2 cellular contexts compared by ENCODE assay signal in genomic region chr6:83114164-83114563, GRCh38.
TF ChIP-seq lines count a peak whose summit lies in the region.

No MANE protein-coding gene starts in this region.

TF ChIP-seq in liver, 16 proteins besides CTCF, POLR2A, EP300 and RAD21:
- no peak for TF ChIP-seq SP1 (IDR thresholded peaks at IDR 0.05)
- TF ChIP-seq NR2F2 (IDR thresholded peaks at IDR 0.05): no peak
- TF ChIP-seq HNF4G (IDR thresholded peaks at IDR 0.05): no peak
- no peak for TF ChIP-seq TAF1 (conservative IDR thresholded peaks at IDR 0.05)
- TF ChIP-seq GABPA (IDR thresholded peaks at IDR 0.05 in 1 of 2, conservative IDR thresholded peaks at IDR 0.05 in 1 of 2): no peak
- peak; percentile 62 to 66 for TF ChIP-seq HNF4A (conservative IDR thresholded peaks at IDR 0.05)
- no peak for TF ChIP-seq ATF3 (IDR thresholded peaks at IDR 0.05)
- no peak for TF ChIP-seq FOXA1 (IDR thresholded peaks at IDR 0.05)
- no peak for TF ChIP-seq FOXA2 (IDR thresholded peaks at IDR 0.05)
TF ChIP-seq in liver: peak in this region for 1.

TF ChIP-seq in HepG2, 621 proteins besides CTCF, POLR2A, EP300 and RAD21:
- no peak for TF ChIP-seq RERE (CRISPR knock-in tag; IDR thresholded peaks at IDR 0.05; ENCODE audit: low read depth)
- no peak for TF ChIP-seq KDM1A (CRISPR knock-in tag; IDR thresholded peaks at IDR 0.05)
- no peak for TF ChIP-seq CENPBD1 (CRISPR knock-in tag; IDR thresholded peaks at IDR 0.05; ENCODE audit: borderline replicate concordance, low read depth)
- no peak for TF ChIP-seq LRRFIP1 (CRISPR knock-in tag; conservative IDR thresholded peaks at IDR 0.05)
- no peak for TF ChIP-seq ZFP91 (CRISPR knock-in tag; IDR thresholded peaks at IDR 0.05; ENCODE audit: borderline replicate concordance)
- TF ChIP-seq ZNF772 (CRISPR knock-in tag; IDR thresholded peaks at IDR 0.05): no peak
- TF ChIP-seq NCOA1 (CRISPR knock-in tag; IDR thresholded peaks at IDR 0.05): no peak
- no peak for TF ChIP-seq KLF6 (CRISPR knock-in tag; IDR thresholded peaks at IDR 0.05)
- no peak for TF ChIP-seq SIX4 (CRISPR knock-in tag; IDR thresholded peaks at IDR 0.05)
- TF ChIP-seq ZNF564 (CRISPR knock-in tag; IDR thresholded peaks at IDR 0.05): no peak
- TF ChIP-seq ZZZ3 (CRISPR knock-in tag; IDR thresholded peaks at IDR 0.05; ENCODE audit: borderline replicate concordance): no peak
- TF ChIP-seq PRPF4 (IDR thresholded peaks at IDR 0.05; ENCODE audit: low read depth, low read length, poor library complexity, severe bottlenecking): no peak
- TF ChIP-seq JARID2 (CRISPR knock-in tag; IDR thresholded peaks at IDR 0.05; ENCODE audit: insufficient replicate concordance): no peak
- TF ChIP-seq SP5 (CRISPR knock-in tag; IDR thresholded peaks at IDR 0.05; ENCODE audit: borderline replicate concordance, low read depth): no peak
- no peak for TF ChIP-seq ZBTB26 (CRISPR knock-in tag; IDR thresholded peaks at IDR 0.05; ENCODE audit: borderline replicate concordance)
- TF ChIP-seq GZF1 (CRISPR knock-in tag; IDR thresholded peaks at IDR 0.05): no peak
- TF ChIP-seq MIXL1 (CRISPR knock-in tag; IDR thresholded peaks at IDR 0.05): no peak
- no peak for TF ChIP-seq ZNF652 (CRISPR knock-in tag; IDR thresholded peaks at IDR 0.05; ENCODE audit: borderline replicate concordance, low read depth)
- TF ChIP-seq ZNF616 (CRISPR knock-in tag; IDR thresholded peaks at IDR 0.05; ENCODE audit: low read depth): no peak
- no peak for TF ChIP-seq RARA (CRISPR knock-in tag; IDR thresholded peaks at IDR 0.05)
